27 cellular contexts compared by ENCODE assay signal in genomic region chr12:7265251-7265650, GRCh38. TPM values are rescaled to one million over a fixed set of nuclear protein-coding genes. Genes with fewer than 3 reads are reported as not detected.
"Had no signal": no experiment of that assay in that cellular context is flagged by ENCODE, and none has a peak within 500 bp of the region (broad histone marks: within the 10 kb centered on the region; RNA-seq: fewer than 3 reads in every experiment).

No MANE protein-coding gene starts in this region.

- H3K27ac ChIP-seq: ascending aorta, body of pancreas, Peyer's patch had no signal

- H3K9me3 Mint-ChIP-seq: activated CD4-positive, alpha-beta T cell treated with anti-CD3 and anti-CD28 coated beads, Interleukin-2, amount 10 ng/mL, durations not matched to agents 24 days and 14 days; activated naive CD4-positive, alpha-beta T cell treated with anti-CD3 and anti-CD28 coated beads, Interleukin-2, amount 50 U/mL, for 72 hours; activated naive CD8-positive, alpha-beta T cell treated with anti-CD3 and anti-CD28 coated beads, Interleukin-2, amount 50 U/mL, for 24 hours; activated T-cell treated with anti-CD3 and anti-CD28 coated beads, Interleukin-2, amount 50 U/mL, for 4 hours; central memory CD8-positive, alpha-beta T cell; T-helper 1 cell treated with Interleukin-12 subunit alpha and Interleukin-12 subunit beta and Interleukin-4 antibody, amounts not matched to agents 30 μg/mL and 1 μg/mL, for 36 hours; WTC11 had no signal

- ATAC-seq: activated CD8-positive, alpha-beta memory T cell treated with anti-CD3 and anti-CD28 coated beads, Interleukin-2, amount 10 ng/mL, durations not matched to agents 7 days and 5 days; activated naive CD4-positive, alpha-beta T cell treated with anti-CD3 and anti-CD28 coated beads, Interleukin-2, amount 50 U/mL, for 72 hours; activated naive CD8-positive, alpha-beta T cell treated with anti-CD3 and anti-CD28 coated beads, Interleukin-2, amount 50 U/mL, for 24 hours; activated T-cell treated with anti-CD3 and anti-CD28 coated beads, Interleukin-2, amount 50 U/mL, for 4 hours; body of pancreas; K562; WTC11 had no signal

- H3K4me3 ChIP-seq: ascending aorta, body of pancreas, K562, Peyer's patch had no signal

- H3K36me3 ChIP-seq: ascending aorta, Peyer's patch had no signal

- H3K4me3 Mint-ChIP-seq: activated CD4-positive, alpha-beta T cell treated with anti-CD3 and anti-CD28 coated beads, Interleukin-2, amount 10 ng/mL, durations not matched to agents 24 days and 14 days; activated CD8-positive, alpha-beta memory T cell treated with anti-CD3 and anti-CD28 coated beads, Interleukin-2, amount 10 ng/mL, durations not matched to agents 7 days and 5 days; activated naive CD8-positive, alpha-beta T cell treated with anti-CD3 and anti-CD28 coated beads, Interleukin-2, amount 50 U/mL, for 24 hours; activated T-cell treated with anti-CD3 and anti-CD28 coated beads, Interleukin-2, amount 50 U/mL, for 4 hours; central memory CD8-positive, alpha-beta T cell; T-helper 1 cell treated with Interleukin-12 subunit alpha and Interleukin-12 subunit beta and Interleukin-4 antibody, amounts not matched to agents 30 μg/mL and 1 μg/mL, for 36 hours; WTC11 had no signal

- H3K4me1 Mint-ChIP-seq: activated CD4-positive, alpha-beta T cell treated with anti-CD3 and anti-CD28 coated beads, Interleukin-2, amount 10 ng/mL, durations not matched to agents 24 days and 14 days; activated CD8-positive, alpha-beta memory T cell treated with anti-CD3 and anti-CD28 coated beads, Interleukin-2, amount 10 ng/mL, durations not matched to agents 7 days and 5 days; activated naive CD8-positive, alpha-beta T cell treated with anti-CD3 and anti-CD28 coated beads, Interleukin-2, amount 50 U/mL, for 24 hours; central memory CD8-positive, alpha-beta T cell; WTC11 had no signal

- H3K27me3 Mint-ChIP-seq: activated CD4-positive, alpha-beta T cell treated with anti-CD3 and anti-CD28 coated beads, Interleukin-2, amount 10 ng/mL, durations not matched to agents 24 days and 14 days had no signal

- H3K4me1 ChIP-seq: ascending aorta, body of pancreas, Peyer's patch had no signal

- DNase-seq: activated CD4-positive, alpha-beta T cell treated with anti-CD3 and anti-CD28 coated beads, Interleukin-2, amount 10 ng/mL, durations not matched to agents 24 days and 14 days; activated CD4-positive, alpha-beta T cell treated with anti-CD3 and anti-CD28 coated beads, Interleukin-2, amount 50 U/mL, for 48 hours; activated CD4-positive, CD25-positive, alpha-beta regulatory T cell treated with anti-CD3 and anti-CD28 coated beads, Interleukin-2, amount 50 U/mL, for 72 hours; activated CD8-positive, alpha-beta memory T cell treated with anti-CD3 and anti-CD28 coated beads, Interleukin-2, amount 10 ng/mL, durations not matched to agents 7 days and 5 days; activated effector memory CD4-positive, alpha-beta T cell treated with anti-CD3 and anti-CD28 coated beads, Interleukin-2, amount 50 U/mL, for 16 hours; activated naive CD4-positive, alpha-beta T cell treated with Interleukin-2 at 50 U/mL for 16 hours; activated naive CD8-positive, alpha-beta T cell treated with anti-CD3 and anti-CD28 coated beads, Interleukin-2, amount 50 U/mL, for 24 hours; activated T-cell treated with anti-CD3 and anti-CD28 coated beads, Interleukin-2, amount 50 U/mL, for 4 hours; amniotic stem cell; body of pancreas; Karpas-422; NCI-H1092 treated with DMSO at 0.1 percent for 48 hours; NCI-H1417 treated with DMSO at 0.1 percent for 48 hours; NCI-H1694 treated with DMSO at 0.1 percent for 48 hours; NCI-H2029 treated with DMSO at 0.1 percent for 48 hours; NCI-H345; NCI-H510A; NCI-H526 treated with DMSO at 0.1 percent for 48 hours; Peyer's patch; SHP77 had no signal

- H3K27ac Mint-ChIP-seq: activated CD4-positive, alpha-beta T cell treated with anti-CD3 and anti-CD28 coated beads, Interleukin-2, amount 10 ng/mL, durations not matched to agents 24 days and 14 days; activated CD8-positive, alpha-beta memory T cell treated with anti-CD3 and anti-CD28 coated beads, Interleukin-2, amount 10 ng/mL, durations not matched to agents 7 days and 5 days; activated naive CD4-positive, alpha-beta T cell treated with anti-CD3 and anti-CD28 coated beads, Interleukin-2, amount 50 U/mL, for 72 hours; activated naive CD8-positive, alpha-beta T cell treated with anti-CD3 and anti-CD28 coated beads, Interleukin-2, amount 50 U/mL, for 24 hours; T-helper 1 cell treated with Interleukin-12 subunit alpha and Interleukin-12 subunit beta and Interleukin-4 antibody, amounts not matched to agents 30 μg/mL and 1 μg/mL, for 36 hours; WTC11 had no signal

- H3K27me3 ChIP-seq: ascending aorta, body of pancreas, Peyer's patch had no signal

- H3K9me3 ChIP-seq: ascending aorta, body of pancreas, Peyer's patch had no signal

- H3K36me3 Mint-ChIP-seq: activated CD8-positive, alpha-beta memory T cell treated with anti-CD3 and anti-CD28 coated beads, Interleukin-2, amount 10 ng/mL, durations not matched to agents 7 days and 5 days; activated naive CD4-positive, alpha-beta T cell treated with anti-CD3 and anti-CD28 coated beads, Interleukin-2, amount 50 U/mL, for 72 hours; WTC11 had no signal

RNA-seq across cellular contexts. Expression of gene ACSM4, which starts 38.6 kb away (rescaled TPM):
- total RNA-seq: activated CD4-positive, alpha-beta T cell treated with anti-CD3 and anti-CD28 coated beads, Interleukin-2, amount 10 ng/mL, durations not matched to agents 24 days and 14 days; activated CD8-positive, alpha-beta memory T cell treated with anti-CD3 and anti-CD28 coated beads, Interleukin-2, amount 10 ng/mL, durations not matched to agents 7 days and 5 days; activated naive CD4-positive, alpha-beta T cell treated with anti-CD3 and anti-CD28 coated beads, Interleukin-2, amount 50 U/mL, for 72 hours; activated T-cell treated with anti-CD3 and anti-CD28 coated beads, Interleukin-2, amount 50 U/mL, for 4 hours; ascending aorta; body of pancreas; K562; Peyer's patch; SK-MEL-5; WTC11 had no signal
- polyA plus RNA-seq: K562 had no signal
